In the genomic region with DNA sequence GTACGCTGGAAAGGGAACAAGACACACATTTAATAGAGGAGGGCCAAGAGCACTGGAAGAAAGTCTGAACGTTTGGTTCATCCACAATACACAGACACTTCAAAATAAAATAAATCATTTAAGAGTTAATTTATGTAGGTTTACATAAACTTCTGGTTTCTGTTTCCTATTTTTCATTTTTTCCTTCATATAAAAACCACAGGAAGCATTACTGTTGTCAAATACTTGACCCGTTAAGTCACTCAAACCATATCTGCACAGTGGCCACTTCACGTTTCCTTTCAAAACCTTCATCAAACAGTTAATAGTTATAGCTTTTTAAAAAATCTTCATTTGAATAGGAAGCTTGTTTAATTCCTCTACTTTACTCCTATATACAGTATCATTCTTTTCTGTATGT, we compare ENCODE assay signal across 27 cellular contexts.
DNase-seq lines count a peak whose midpoint lies in the region; ATAC-seq lines count a peak whose summit lies in the region.
"Had no signal": no experiment of that assay in that cellular context is flagged by ENCODE, and none has a peak within 500 bp of the region (broad histone marks: within the 10 kb centered on the region; RNA-seq: fewer than 3 reads in every experiment).

No MANE protein-coding gene starts in this region.

- peak; percentile 64 for DNase-seq in EL
- peak; percentile 7 for DNase-seq in MV-4-11 (lab: John Stamatoyannopoulos, UW)
- DNase-seq in dermis blood vessel endothelial cell, result peak; percentile 60
- peak; percentile 66 to 77 for DNase-seq in lung microvascular endothelial cell (ENCODE audit: low read depth in 2 of 2)
- no peak for DNase-seq in dedifferentiated amniotic fluid mesenchymal stem cell (ENCODE audit: extremely low spot score)
- no peak for DNase-seq in occipital lobe (lab: John Stamatoyannopoulos, UW)
- no peak for DNase-seq in NK-92 treated with Interleukin-12 subunit alpha and Interleukin-12 subunit beta, amount 100 ng/mL, for 24 hours (lab: John Stamatoyannopoulos, UW)
- DNase-seq: activated CD4-positive, alpha-beta T cell treated with anti-CD3 and anti-CD28 coated beads, Interleukin-2, amount 50 U/mL, for 4 hours; activated naive CD4-positive, alpha-beta T cell treated with Interleukin-2 at 50 U/mL for 16 hours; CD8-positive, alpha-beta memory T cell; effector CD8-positive, alpha-beta T cell; foreskin melanocyte; midbrain; MM.1S; naive B cell; NCI-H2029; NCI-H526; nucleus accumbens; psoas muscle; sigmoid colon; stimulated activated CD4-positive, alpha-beta T cell treated with anti-CD3 and anti-CD28 coated beads, Interleukin-12 subunit alpha, Interleukin-12 subunit beta, amount 100 ng/mL, for 4 hours; stimulated activated CD4-positive, alpha-beta T cell treated with anti-CD3 and anti-CD28 coated beads, Interleukin-2, amount 100 ng/mL, for 48 hours; stimulated activated naive CD8-positive, alpha-beta T cell treated with anti-CD3 and anti-CD28 coated beads, Interleukin-15, amount 100 ng/mL, for 72 hours; uterus had no signal

- no peak for ATAC-seq in HG03139 (IDR thresholded peaks at IDR 0.05; ENCODE audit: unreplicated experiment)
- ATAC-seq: activated CD4-positive, CD25-positive, alpha-beta regulatory T cell treated with anti-CD3 and anti-CD28 coated beads, Interleukin-2, amount 50 U/mL, for 24 hours; K562; psoas muscle; stimulated activated naive CD8-positive, alpha-beta T cell treated with anti-CD3 and anti-CD28 coated beads, Interleukin-15, amount 100 ng/mL, for 72 hours had no signal

Comparison
In these comparisons a context has a peak if more than half of its experiments do, and no peak if none do; other contexts are left out.
1. DNase-seq: peak in EL (single experiment), MV-4-11 (single experiment), dermis blood vessel endothelial cell (single experiment) and lung microvascular endothelial cell (2 of 2); none in dedifferentiated amniotic fluid mesenchymal stem cell (single experiment), occipital lobe (single experiment) and NK-92 treated with Interleukin-12 subunit alpha and Interleukin-12 subunit beta, amount 100 ng/mL, for 24 hours (single experiment).